ENCODE assay signal across 22 cellular contexts in genomic region chr1:234634387-234634786, GRCh38. TPM values are rescaled to one million over a fixed set of nuclear protein-coding genes. Genes with fewer than 3 reads are reported as not detected.
DNase-seq lines count a peak whose midpoint lies in the region; ATAC-seq, FAIRE-seq and TF ChIP-seq lines count a peak whose summit lies in the region.
"Had no signal": no experiment of that assay in that cellular context is flagged by ENCODE, and none has a peak within 500 bp of the region (broad histone marks: within the 10 kb centered on the region; RNA-seq: fewer than 3 reads in every experiment).

No MANE protein-coding gene starts in this region.

- no peak for TF ChIP-seq EP300 in A549 (IDR thresholded peaks at IDR 0.05)

- no peak for TF ChIP-seq POLR2A in A549 (IDR thresholded peaks at IDR 0.05; ENCODE audit: low read length)

- H3K4me1 Mint-ChIP-seq in activated T-helper 17 cell treated with anti-CD3 and anti-CD28 coated beads, Interleukin-2, amount 50 U/mL, for 72 hours, result no peaks in the 10 kb centered on the region
- H3K4me1 Mint-ChIP-seq in stimulated activated effector memory CD8-positive, alpha-beta T cell treated with anti-CD3 and anti-CD28 coated beads, Interleukin-12 subunit alpha, Interleukin-12 subunit beta, amount 100 ng/mL, for 72 hours, result peaks cover 16% of the 10 kb centered on the region
- H3K4me1 Mint-ChIP-seq: B cell had no signal

- no peaks in the 10 kb centered on the region for H3K36me3 Mint-ChIP-seq in activated T-helper 17 cell treated with anti-CD3 and anti-CD28 coated beads, Interleukin-2, amount 50 U/mL, for 72 hours (ENCODE audit: low read depth)
- H3K36me3 Mint-ChIP-seq in stimulated activated effector memory CD8-positive, alpha-beta T cell treated with anti-CD3 and anti-CD28 coated beads, Interleukin-12 subunit alpha, Interleukin-12 subunit beta, amount 100 ng/mL, for 72 hours, result no peaks in the 10 kb centered on the region
- H3K36me3 Mint-ChIP-seq: CD4-positive, CD25-positive, alpha-beta regulatory T cell; CD8-positive, alpha-beta T cell had no signal

- H3K27me3 Mint-ChIP-seq in activated T-helper 17 cell treated with anti-CD3 and anti-CD28 coated beads, Interleukin-2, amount 50 U/mL, for 72 hours, result no peaks in the 10 kb centered on the region
- H3K27me3 Mint-ChIP-seq: B cell had no signal

- 88% methylated on average over 7 of the region's 7 CpGs for WGBS in A549 (ENCODE audit: missing lambda C conversion rate)

- POLR2A ChIA-PET in A549 (lab: Yijun Ruan, JAX), result no interaction called here

- intact Hi-C loops in Right ventricle myocardium superior (cut with DNase I), result no loop called here

- no peak overlapping the region for H3K4me2 ChIP-seq in A549
- H3K4me2 ChIP-seq: BLaER1 had no signal

- no peak overlapping the region for H3K4me3 ChIP-seq in A549
- H3K4me3 ChIP-seq in GM12865 (ENCODE audit: low read depth, low read length), result no peak overlapping the region
- H3K4me3 ChIP-seq: BLaER1, GM12878, HAP-1 had no signal

- no peaks in the 10 kb centered on the region for H3K9me3 Mint-ChIP-seq in activated T-helper 17 cell treated with anti-CD3 and anti-CD28 coated beads, Interleukin-2, amount 50 U/mL, for 72 hours
- H3K9me3 Mint-ChIP-seq in stimulated activated effector memory CD8-positive, alpha-beta T cell treated with anti-CD3 and anti-CD28 coated beads, Interleukin-12 subunit alpha, Interleukin-12 subunit beta, amount 100 ng/mL, for 72 hours, result no peaks in the 10 kb centered on the region
- H3K9me3 Mint-ChIP-seq: CD4-positive, CD25-positive, alpha-beta regulatory T cell; CD8-positive, alpha-beta T cell; HFFc6 had no signal

- DNase-seq in A549 (ENCODE audit: low read depth in 1 of 2, low spot score in 1 of 2) (no peak), GM12865 (ENCODE audit: low read depth) (peak; percentile 36), Right ventricle myocardium superior (no peak), NCI-H2081 treated with DMSO at 0.1 percent for 48 hours (lab: John Stamatoyannopoulos, UW) (no peak)
- no peak for DNase-seq in stimulated activated effector memory CD8-positive, alpha-beta T cell treated with anti-CD3 and anti-CD28 coated beads, Interleukin-12 subunit alpha, Interleukin-12 subunit beta, amount 100 ng/mL, for 72 hours (ENCODE audit: low spot score in 2 of 2)
- DNase-seq in effector CD8-positive, alpha-beta T cell (lab: John Stamatoyannopoulos, UW), result no peak
- DNase-seq: Caco-2; CD4-positive, CD25-positive, alpha-beta regulatory T cell; CD8-positive, alpha-beta T cell; DMS153; DND-41; GOT3; HFFc6 had no signal

- ATAC-seq in A549 (no peak), Right ventricle myocardium superior (ENCODE audit: poor library complexity) (no peak)
- ATAC-seq in activated T-helper 17 cell treated with anti-CD3 and anti-CD28 coated beads, Interleukin-2, amount 50 U/mL, for 72 hours (replicated peaks), result peak; percentile 80
- ATAC-seq in stimulated activated effector memory CD8-positive, alpha-beta T cell treated with anti-CD3 and anti-CD28 coated beads, Interleukin-12 subunit alpha, Interleukin-12 subunit beta, amount 100 ng/mL, for 72 hours, result peak; percentile 91
- ATAC-seq: CD8-positive, alpha-beta T cell; GM12878 had no signal

- no peak overlapping the region for H3K4me3 Mint-ChIP-seq in activated T-helper 17 cell treated with anti-CD3 and anti-CD28 coated beads, Interleukin-2, amount 50 U/mL, for 72 hours
- no peak overlapping the region for H3K4me3 Mint-ChIP-seq in stimulated activated effector memory CD8-positive, alpha-beta T cell treated with anti-CD3 and anti-CD28 coated beads, Interleukin-12 subunit alpha, Interleukin-12 subunit beta, amount 100 ng/mL, for 72 hours
- H3K4me3 Mint-ChIP-seq: B cell; CD4-positive, CD25-positive, alpha-beta regulatory T cell; CD8-positive, alpha-beta T cell; HFFc6 had no signal

- CTCF ChIA-PET in A549 (lab: Yijun Ruan, JAX), result interaction anchor here (1.5 kb wide), 1 partner anchor 135 kb away, joined by 5 read pairs; no protein-coding TSS in a partner anchor

- TF ChIP-seq RAD21 in A549 (conservative IDR thresholded peaks at IDR 0.05 in 1 of 2, IDR thresholded peaks at IDR 0.05 in 1 of 2), result no peak

- H3K4me1 ChIP-seq in A549, result peaks cover 36% of the 10 kb centered on the region
- H3K4me1 ChIP-seq: BLaER1, HAP-1 had no signal

- FAIRE-seq in A549 (lab: Jason Lieb, UNC), result no peak
- FAIRE-seq: G401.6, GM12878, GM19239, H54 had no signal

- H3K27ac ChIP-seq in A549, result peak overlapping the region; percentile 18 to 68; a peak in 2 of 6 replicates
- H3K27ac ChIP-seq: BLaER1, C4-2B had no signal

- no peak overlapping the region for H3K27ac Mint-ChIP-seq in activated T-helper 17 cell treated with anti-CD3 and anti-CD28 coated beads, Interleukin-2, amount 50 U/mL, for 72 hours
- H3K27ac Mint-ChIP-seq in stimulated activated effector memory CD8-positive, alpha-beta T cell treated with anti-CD3 and anti-CD28 coated beads, Interleukin-12 subunit alpha, Interleukin-12 subunit beta, amount 100 ng/mL, for 72 hours, result peak overlapping the region; percentile 60
- H3K27ac Mint-ChIP-seq: B cell; CD4-positive, CD25-positive, alpha-beta regulatory T cell; CD8-positive, alpha-beta T cell; HFFc6 had no signal

- H3K9me3 ChIP-seq in A549, result peaks cover 4% of the 10 kb centered on the region; the same call in 1 of the 3 replicates
- H3K9me3 ChIP-seq: BLaER1, Caco-2, HAP-1 had no signal

- no peak for TF ChIP-seq CTCF in A549 (IDR thresholded peaks at IDR 0.05)
- no peak for TF ChIP-seq CTCF in GM12865 (IDR thresholded peaks at IDR 0.05; ENCODE audit: insufficient read depth, low read depth, low read length, missing control alignments)

TF ChIP-seq in A549, 52 proteins besides CTCF, POLR2A, EP300 and RAD21:
- TF ChIP-seq USF2 (IDR thresholded peaks at IDR 0.05) (no peak), MAZ (IDR thresholded peaks at IDR 0.05; ENCODE audit: borderline replicate concordance, low read depth, low read length) (no peak)
- TF ChIP-seq, protein P1, sequence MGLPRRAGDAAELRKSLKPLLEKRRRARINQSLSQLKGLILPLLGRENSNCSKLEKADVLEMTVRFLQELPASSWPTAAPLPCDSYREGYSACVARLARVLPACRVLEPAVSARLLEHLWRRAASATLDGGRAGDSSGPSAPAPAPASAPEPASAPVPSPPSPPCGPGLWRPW (IDR thresholded peaks at IDR 0.05), result no peak

RNA-seq across cellular contexts. Expression of gene IRF2BP2, which starts 24.4 kb away (rescaled TPM):
- polyA plus RNA-seq in A549 (2011; rRNA removed) (38.2 and 53.5 TPM in 2 replicates), A549 (2017; fragmentation: RNase III; extraction: RNeasy Plus Mini Kit Qiagen cat#74134 plus additional on column Dnase treatment) (42.7 to 53.5 TPM (median 53.0 TPM) in 3 replicates)
- polyA plus RNA-seq in A549 (2012; cell fraction: cytosol; rRNA removed), result 79.4 and 99.0 TPM in 2 replicates
- 131 and 168 TPM in 2 replicates for polyA plus RNA-seq in A549 (2012; cell fraction: nucleus; rRNA removed)
- 76.2 and 82.0 TPM in 2 replicates for polyA minus RNA-seq in A549 (2011; rRNA and poly(A)+ RNA removed)
- 100 to 1,000 TPM in 1 of 2 donors, 10 to 100 TPM in 1; 84.5 to 134 TPM for total RNA-seq in activated T-helper 17 cell treated with anti-CD3 and anti-CD28 coated beads, Interleukin-2, amount 50 U/mL, for 72 hours
- total RNA-seq in Right ventricle myocardium superior, result 119 TPM

Comparison
In these comparisons a context has a peak if more than half of its experiments do, and no peak if none do; other contexts are left out.
1. ATAC-seq: peak in activated T-helper 17 cell treated with anti-CD3 and anti-CD28 coated beads, Interleukin-2, amount 50 U/mL, for 72 hours (single experiment) and stimulated activated effector memory CD8-positive, alpha-beta T cell treated with anti-CD3 and anti-CD28 coated beads, Interleukin-12 subunit alpha, Interleukin-12 subunit beta, amount 100 ng/mL, for 72 hours (single experiment); none in A549 (0 of 2) and Right ventricle myocardium superior (single experiment).